ENCODE assay signal across 8 cellular contexts in the genomic region with DNA sequence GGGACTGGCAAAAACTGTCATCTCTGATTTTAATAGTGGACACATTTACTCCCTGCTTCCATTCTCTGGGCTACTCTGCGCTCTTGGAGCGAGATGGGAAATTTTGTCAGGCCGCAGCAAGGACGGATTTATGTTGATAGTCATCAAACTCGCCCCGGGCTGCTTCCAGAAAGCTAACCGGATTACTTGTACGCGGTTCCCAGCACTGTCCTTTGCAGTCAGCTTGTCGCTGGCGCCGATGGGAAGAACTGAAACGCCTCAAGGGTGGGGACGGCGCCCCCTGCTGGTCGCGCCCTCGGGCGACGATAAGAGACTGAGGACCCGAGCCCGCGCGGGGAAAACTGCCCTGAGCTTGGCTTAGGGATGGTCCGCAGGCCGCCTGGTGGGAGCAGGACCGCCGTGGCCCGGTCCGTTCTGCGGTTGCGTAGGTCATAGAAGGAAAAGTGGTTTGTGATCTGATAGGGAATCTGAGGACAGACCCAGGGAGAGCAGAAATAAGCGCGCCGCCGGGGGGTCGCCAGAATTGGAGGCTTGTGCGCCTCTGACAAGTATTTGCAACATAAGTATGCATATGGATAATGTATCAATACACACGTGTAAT. TPM values are rescaled to one million over a fixed set of nuclear protein-coding genes. Genes with fewer than 3 reads are reported as not detected.
DNase-seq lines count a peak whose midpoint lies in the region; ATAC-seq, FAIRE-seq and TF ChIP-seq lines count a peak whose summit lies in the region.

No MANE protein-coding gene starts in this region.

- peak; percentile 54 for DNase-seq in GM12892 (ENCODE audit: insufficient read length)
- DNase-seq in NCI-H187 treated with DMSO at 0.1 percent for 48 hours (lab: John Stamatoyannopoulos, UW): peak; percentile 52
- peak; percentile 86 for DNase-seq in T-helper 9 cell
- DNase-seq in astrocyte of the hippocampus (ENCODE audit: low read depth, low spot score): peak; percentile 95
- peak in 50 of 51 donors; percentile 29 to 94 (median 80) for DNase-seq in hypothalamus (lab: John Stamatoyannopoulos, UW)
- peak; percentile 97 for DNase-seq in retina

- no peak for TF ChIP-seq POLR2A in GM12892 (IDR thresholded peaks at IDR 0.05; ENCODE audit: low read depth, low read length)

- ATAC-seq in HG02870 (IDR thresholded peaks at IDR 0.05; ENCODE audit: unreplicated experiment) (peak; percentile 55), HG02884 (IDR thresholded peaks at IDR 0.05; ENCODE audit: unreplicated experiment) (no peak)

- peak; percentile 83 for FAIRE-seq in GM12892 (lab: Jason Lieb, UNC)

RNA-seq across cellular contexts. Expression of gene ABT1, which starts 1.0 kb away (rescaled TPM):
- 17.6 TPM for polyA plus RNA-seq in GM12892 (2012; ENCODE audit: missing spikeins)

RNA-seq across cellular contexts. Expression of gene HMGN4, which starts 57.6 kb away (rescaled TPM):
- polyA plus RNA-seq in GM12892 (2012; ENCODE audit: missing spikeins): 93.1 TPM
